Comparison of ENCODE assay signal across 23 cellular contexts in the genomic region with DNA sequence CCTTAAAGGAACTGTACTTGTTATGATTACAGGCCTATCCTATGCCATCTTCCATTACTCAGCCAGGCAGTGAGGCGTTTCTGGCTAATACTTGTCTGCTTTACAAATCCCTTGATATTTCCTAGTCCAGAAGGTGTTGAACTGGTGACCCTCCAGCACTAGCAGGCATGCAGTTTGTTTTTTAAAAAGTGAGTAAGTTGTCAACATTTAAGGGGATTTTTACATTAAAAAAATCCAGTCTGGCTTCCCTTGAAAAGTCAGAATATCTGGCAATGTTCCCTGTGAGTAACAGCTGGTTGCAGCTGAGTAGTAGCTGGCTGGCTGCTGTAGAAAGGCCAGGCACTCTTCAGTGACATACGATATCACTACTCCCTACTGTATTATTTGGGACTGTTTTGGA. TPM values are rescaled to one million over a fixed set of nuclear protein-coding genes. Genes with fewer than 3 reads are reported as not detected.
A peak's percentile ranks its signal among the peaks of the same experiment; 100 is the strongest.
DNase-seq lines count a peak whose midpoint lies in the region; ATAC-seq, FAIRE-seq and TF ChIP-seq lines count a peak whose summit lies in the region.
"Had no signal": no experiment of that assay in that cellular context is flagged by ENCODE, and none has a peak within 500 bp of the region (broad histone marks: within the 10 kb centered on the region; RNA-seq: fewer than 3 reads in every experiment).

No MANE protein-coding gene starts in this region.

- CTCF ChIA-PET in A673 (lab: Charles Lee), result no interaction called here

- H3K36me3 Mint-ChIP-seq in stimulated activated memory B cell treated with anti-CD40 and anti-IgM and Interleukin-4, amounts not matched to agents 10 μg/mL and 1 μg/mL and 100 μg/mL, for 72 hours, result no peaks in the 10 kb centered on the region
- H3K36me3 Mint-ChIP-seq in stimulated activated naive B cell treated with anti-CD40 and anti-IgM and Interleukin-4, amounts not matched to agents 10 μg/mL and 1 μg/mL and 100 μg/mL, for 72 hours, result no peaks in the 10 kb centered on the region
- H3K36me3 Mint-ChIP-seq: CD4-positive, alpha-beta memory T cell; T-cell had no signal

- ATAC-seq in right cardiac atrium (peak; percentile 66 to 74), GM21447 (IDR thresholded peaks at IDR 0.05; ENCODE audit: unreplicated experiment) (no peak)
- no peak for ATAC-seq in stimulated activated memory B cell treated with anti-CD40 and anti-IgM and Interleukin-4, amounts not matched to agents 10 μg/mL and 1 μg/mL and 100 μg/mL, for 72 hours
- ATAC-seq in stimulated activated naive B cell treated with anti-CD40 and anti-IgM and Interleukin-4, amounts not matched to agents 10 μg/mL and 1 μg/mL and 100 μg/mL, for 72 hours (replicated peaks), result no peak
- ATAC-seq: gastroesophageal sphincter, GM23338, left lobe of liver, T-cell had no signal

- peaks cover 9% of the 10 kb centered on the region for H3K27me3 Mint-ChIP-seq in stimulated activated memory B cell treated with anti-CD40 and anti-IgM and Interleukin-4, amounts not matched to agents 10 μg/mL and 1 μg/mL and 100 μg/mL, for 72 hours
- H3K27me3 Mint-ChIP-seq in stimulated activated naive B cell treated with anti-CD40 and anti-IgM and Interleukin-4, amounts not matched to agents 10 μg/mL and 1 μg/mL and 100 μg/mL, for 72 hours, result peaks cover 8 to 15% of the 10 kb centered on the region in 2 donors

- H3K27me3 ChIP-seq in A673 (replicated peaks; ENCODE audit: insufficient read depth, low read depth, low read length, poor library complexity), result peaks cover 33% of the 10 kb centered on the region
- H3K27me3 ChIP-seq in right cardiac atrium (ENCODE audit: control insufficient read depth, insufficient read depth), result no peaks in the 10 kb centered on the region
- H3K27me3 ChIP-seq: gastroesophageal sphincter, suprapubic skin had no signal

- H3K4me3 Mint-ChIP-seq in stimulated activated memory B cell treated with anti-CD40 and anti-IgM and Interleukin-4, amounts not matched to agents 10 μg/mL and 1 μg/mL and 100 μg/mL, for 72 hours, result no peak overlapping the region
- no peak overlapping the region for H3K4me3 Mint-ChIP-seq in stimulated activated naive B cell treated with anti-CD40 and anti-IgM and Interleukin-4, amounts not matched to agents 10 μg/mL and 1 μg/mL and 100 μg/mL, for 72 hours
- H3K4me3 Mint-ChIP-seq: CD4-positive, alpha-beta memory T cell; GM23338; T-cell had no signal

- H3K36me3 ChIP-seq in A673 (ENCODE audit: insufficient read depth, low read length, poor library complexity, severe bottlenecking), result no peaks in the 10 kb centered on the region
- H3K36me3 ChIP-seq: gastroesophageal sphincter, neutrophil, suprapubic skin had no signal

- no peaks in the 10 kb centered on the region for H3K4me1 Mint-ChIP-seq in stimulated activated memory B cell treated with anti-CD40 and anti-IgM and Interleukin-4, amounts not matched to agents 10 μg/mL and 1 μg/mL and 100 μg/mL, for 72 hours
- H3K4me1 Mint-ChIP-seq in stimulated activated naive B cell treated with anti-CD40 and anti-IgM and Interleukin-4, amounts not matched to agents 10 μg/mL and 1 μg/mL and 100 μg/mL, for 72 hours, result no peaks in the 10 kb centered on the region
- H3K4me1 Mint-ChIP-seq: CD4-positive, alpha-beta memory T cell; GM23338; T-cell had no signal

- intact Hi-C loops in A673 (cut with micrococcal nuclease; ENCODE audit: unreplicated experiment) (no loop called here), right cardiac atrium (cut with DNase I) (no loop called here)

- peak; percentile 3 for DNase-seq in A673 (ENCODE audit: low spot score)
- DNase-seq in H54 (ENCODE audit: insufficient read length, low spot score), result no peak
- peak; percentile 42 for DNase-seq in NCI-H774 (lab: John Stamatoyannopoulos, UW)
- peak in 1 of 3 donors; percentile 39 for DNase-seq in right cardiac atrium
- no peak for DNase-seq in glomerular visceral epithelial cell (ENCODE audit: extremely low spot score)
- no peak for DNase-seq in stimulated activated naive B cell treated with anti-CD40 and anti-IgM and Interleukin-4, amounts not matched to agents 10 μg/mL and 1 μg/mL and 100 μg/mL, for 72 hours
- DNase-seq: activated T-cell treated with anti-CD3 and anti-CD28 coated beads for 4 hours; CD4-positive, alpha-beta memory T cell; dermis blood vessel endothelial cell; DND-41; NCI-H1436 treated with DMSO at 0.1 percent for 48 hours; T-cell had no signal

- POLR2A ChIA-PET in A673 (lab: Charles Lee; ENCODE audit: low non-redundant PET), result no interaction called here

- no peak for TF ChIP-seq POLR2A in H54 (IDR thresholded peaks at IDR 0.05; ENCODE audit: low read depth, low read length)

- H3K4me1 ChIP-seq in A673 (ENCODE audit: insufficient read depth, low read length, poor library complexity, severe bottlenecking) (no peaks in the 10 kb centered on the region), right cardiac atrium (ENCODE audit: control insufficient read depth, insufficient read depth, low read length) (no peaks in the 10 kb centered on the region)
- H3K4me1 ChIP-seq: suprapubic skin had no signal

- BruUV-seq in A673 (replicated peaks; lab: Mats Ljungman, UMichigan), result no TSS peak

- 34% methylated on average over 2 of the region's 2 CpGs for WGBS in right cardiac atrium

- H3K27ac Mint-ChIP-seq in stimulated activated memory B cell treated with anti-CD40 and anti-IgM and Interleukin-4, amounts not matched to agents 10 μg/mL and 1 μg/mL and 100 μg/mL, for 72 hours, result no peak overlapping the region
- no peak overlapping the region for H3K27ac Mint-ChIP-seq in stimulated activated naive B cell treated with anti-CD40 and anti-IgM and Interleukin-4, amounts not matched to agents 10 μg/mL and 1 μg/mL and 100 μg/mL, for 72 hours
- H3K27ac Mint-ChIP-seq: CD4-positive, alpha-beta memory T cell; GM23338; T-cell had no signal

- no peak for TF ChIP-seq CTCF in A673 (conservative IDR thresholded peaks at IDR 0.05; ENCODE audit: low read depth, low read length)

- H3K27ac ChIP-seq in A673 (ENCODE audit: low read depth, low read length, poor library complexity, severe bottlenecking) (no peak overlapping the region), right cardiac atrium (ENCODE audit: low read length) (no peak overlapping the region)
- H3K27ac ChIP-seq: gastroesophageal sphincter, neutrophil, suprapubic skin had no signal

- FAIRE-seq in H54 (lab: Jason Lieb, UNC), result peak; percentile 70
- FAIRE-seq: bronchial epithelial cell had no signal

- H3K4me3 ChIP-seq in A673 (ENCODE audit: low read depth, low read length, poor library complexity, severe bottlenecking) (no peak overlapping the region), right cardiac atrium (ENCODE audit: low read length) (no peak overlapping the region)
- H3K4me3 ChIP-seq: gastroesophageal sphincter, GM23338, suprapubic skin had no signal

- H3K9me3 Mint-ChIP-seq in stimulated activated memory B cell treated with anti-CD40 and anti-IgM and Interleukin-4, amounts not matched to agents 10 μg/mL and 1 μg/mL and 100 μg/mL, for 72 hours, result no peaks in the 10 kb centered on the region
- no peaks in the 10 kb centered on the region for H3K9me3 Mint-ChIP-seq in stimulated activated naive B cell treated with anti-CD40 and anti-IgM and Interleukin-4, amounts not matched to agents 10 μg/mL and 1 μg/mL and 100 μg/mL, for 72 hours
- H3K9me3 Mint-ChIP-seq: GM23338, T-cell had no signal

- H3K9me3 ChIP-seq in A673 (ENCODE audit: low read depth, low read length, poor library complexity, severe bottlenecking) (no peaks in the 10 kb centered on the region), right cardiac atrium (ENCODE audit: control insufficient read depth, low read length) (no peaks in the 10 kb centered on the region)
- H3K9me3 ChIP-seq: gastroesophageal sphincter, neutrophil, suprapubic skin had no signal

RNA-seq across cellular contexts. Expression of gene GRIN3A, which starts 21.8 kb away (rescaled TPM):
- total RNA-seq in A673 (2021), result not detected in 2 replicates
- under 1 TPM in 3 of 4 donors, not detected in 1; 0.18 to 0.31 (median 0.20) TPM for total RNA-seq in right cardiac atrium
- polyA plus RNA-seq in right cardiac atrium, result 0.09 TPM
- total RNA-seq: bronchial epithelial cell, dermis blood vessel endothelial cell, epithelial cell of proximal tubule, LHCN-M2, mucosa of gallbladder had no signal

Comparison
In these comparisons a context has a peak if more than half of its experiments do, and no peak if none do; other contexts are left out.
1. DNase-seq: peak in A673 (single experiment) and NCI-H774 (single experiment); none in H54 (single experiment), glomerular visceral epithelial cell (single experiment) and stimulated activated naive B cell treated with anti-CD40 and anti-IgM and Interleukin-4, amounts not matched to agents 10 μg/mL and 1 μg/mL and 100 μg/mL, for 72 hours (single experiment).
2. ATAC-seq: peak in right cardiac atrium (2 of 2); none in stimulated activated memory B cell treated with anti-CD40 and anti-IgM and Interleukin-4, amounts not matched to agents 10 μg/mL and 1 μg/mL and 100 μg/mL, for 72 hours (single experiment), stimulated activated naive B cell treated with anti-CD40 and anti-IgM and Interleukin-4, amounts not matched to agents 10 μg/mL and 1 μg/mL and 100 μg/mL, for 72 hours (0 of 2) and GM21447 (single experiment).